Comparison of ENCODE assay signal across 8 cellular contexts in the genomic region with DNA sequence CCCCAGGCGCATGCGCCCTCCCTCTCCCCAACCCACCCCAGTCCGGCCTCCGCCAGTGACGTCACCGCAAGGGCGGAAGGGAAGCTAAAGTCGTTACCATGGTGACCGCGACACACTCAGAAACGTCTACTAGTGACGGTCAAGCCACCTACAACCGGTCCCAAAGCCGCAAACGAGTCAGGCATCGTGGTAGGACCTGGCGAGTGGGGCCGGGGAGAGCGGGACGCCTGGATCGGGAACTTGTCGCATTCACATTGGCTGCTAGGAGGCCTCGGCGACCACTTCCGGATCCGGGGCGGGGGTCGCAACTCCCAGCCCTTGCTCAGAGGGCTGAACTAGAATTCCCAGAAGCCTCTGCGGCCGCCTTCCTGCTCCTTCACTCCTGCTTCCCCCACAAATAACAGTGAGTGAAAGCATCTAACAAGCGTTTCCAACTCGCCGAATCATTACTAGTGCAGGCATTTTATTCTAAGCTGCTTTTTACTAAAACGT. TPM values are rescaled to one million over a fixed set of nuclear protein-coding genes. Genes with fewer than 3 reads are reported as not detected.
DNase-seq lines count a peak whose midpoint lies in the region; ATAC-seq, FAIRE-seq and TF ChIP-seq lines count a peak whose summit lies in the region.

A gene with protein sequence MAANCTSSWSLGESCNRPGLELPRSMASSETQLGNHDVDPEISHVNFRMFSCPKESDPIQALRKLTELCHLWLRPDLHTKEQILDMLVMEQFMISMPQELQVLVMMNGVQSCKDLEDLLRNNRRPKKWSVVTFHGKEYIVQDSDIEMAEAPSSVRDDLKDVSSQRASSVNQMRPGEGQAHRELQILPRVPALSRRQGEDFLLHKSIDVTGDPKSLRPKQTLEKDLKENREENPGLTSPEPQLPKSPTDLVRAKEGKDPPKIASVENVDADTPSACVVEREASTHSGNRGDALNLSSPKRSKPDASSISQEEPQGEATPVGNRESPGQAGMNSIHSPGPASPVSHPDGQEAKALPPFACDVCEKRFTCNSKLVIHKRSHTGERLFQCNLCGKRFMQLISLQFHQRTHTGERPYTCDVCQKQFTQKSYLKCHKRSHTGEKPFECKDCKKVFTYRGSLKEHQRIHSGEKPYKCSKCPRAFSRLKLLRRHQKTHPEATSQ (minus strand): TSS at position 256 of the 492 bp plus-strand sequence. CDS start 89,793 bp downstream, outside the sequence.

- WGBS in GM23248 (ENCODE audit: low coverage in 1 of 2, low lambda C conversion rate in 2 of 2, missing lambda C conversion rate in 2 of 2), 2 experiments, result 1 to 3% methylated on average over 33 to 34 of the region's 34 CpGs
- under 1% methylated on average over 27 of the region's 34 CpGs for WGBS in esophagus muscularis mucosa

- peak; percentile 86 to 88 for ATAC-seq in activated T-cell treated with anti-CD3 and anti-CD28 coated beads, Interleukin-2, amount 50 U/mL, for 72 hours (replicated peaks in 1 of 2)

- peaks cover 3% of the 10 kb centered on the region; the same call in 1 of the 2 replicates for H3K36me3 ChIP-seq in DOHH2 (ENCODE audit: control insufficient read depth, low read length)
- 0 out of 2 replicates have a peak, but pooled peaks cover 4% of the 10 kb centered on the region for H3K36me3 ChIP-seq in GM23248 (ENCODE audit: low read depth)
- no peaks in the 10 kb centered on the region for H3K36me3 ChIP-seq in Karpas-422 (ENCODE audit: insufficient read depth, low read length)
- H3K36me3 ChIP-seq in esophagus muscularis mucosa, result peaks cover 0 to 7% (median 0%) of the 10 kb centered on the region in 4 donors
- peaks cover 0 to 5% of the 10 kb centered on the region in 2 donors for H3K36me3 ChIP-seq in muscle layer of duodenum (ENCODE audit: control insufficient read depth in 1 of 2, insufficient read depth in 2 of 2, low read length in 2 of 2)

- H3K4me3 Mint-ChIP-seq in activated T-cell treated with anti-CD3 and anti-CD28 coated beads, Interleukin-2, amount 50 U/mL, for 72 hours, result peak within 1 kb of the TSS; percentile 90 to 93

- H3K4me3 ChIP-seq in DOHH2 (ENCODE audit: low read length), result peak within 1 kb of the TSS; percentile 93
- H3K4me3 ChIP-seq in GM23248, result peak within 1 kb of the TSS; percentile 96
- H3K4me3 ChIP-seq in Karpas-422 (ENCODE audit: low read length), result peak within 1 kb of the TSS; percentile 86
- H3K4me3 ChIP-seq in esophagus muscularis mucosa, result peak within 1 kb of the TSS; percentile 67 to 86 (median 75)
- H3K4me3 ChIP-seq in muscle layer of duodenum (ENCODE audit: low read depth in 1 of 2, low read length in 2 of 2), result peak within 1 kb of the TSS; percentile 64 to 77

- peak within 1 kb of the TSS; percentile 95 for H3K27ac Mint-ChIP-seq in activated T-cell treated with anti-CD3 and anti-CD28 coated beads, Interleukin-2, amount 50 U/mL, for 72 hours

- H4K20me1 ChIP-seq in DOHH2 (ENCODE audit: control insufficient read depth, insufficient read depth, low read depth, low read length), result no peaks in the 10 kb centered on the region
- no peaks in the 10 kb centered on the region for H4K20me1 ChIP-seq in GM23248 (ENCODE audit: insufficient read depth)
- no peaks in the 10 kb centered on the region for H4K20me1 ChIP-seq in Karpas-422 (ENCODE audit: insufficient read depth, low read depth, low read length)

- peaks cover 0 to 2% of the 10 kb centered on the region in 2 donors for H3K9me3 Mint-ChIP-seq in activated T-cell treated with anti-CD3 and anti-CD28 coated beads, Interleukin-2, amount 50 U/mL, for 72 hours

- H3K27ac ChIP-seq in DOHH2 (ENCODE audit: low read depth, low read length) (peak within 1 kb of the TSS; percentile 82), GM23248 (peak within 1 kb of the TSS; percentile 93), Karpas-422 (ENCODE audit: low read length) (peak within 1 kb of the TSS; percentile 82), esophagus muscularis mucosa (replicated peaks in 1 of 4) (peak within 1 kb of the TSS; percentile 93 to 96 (median 96)), muscle layer of duodenum (ENCODE audit: low read length) (peak within 1 kb of the TSS; percentile 92)

- TF ChIP-seq EP300 in esophagus muscularis mucosa (IDR thresholded peaks at IDR 0.05), result no peak

- no peaks in the 10 kb centered on the region for H3F3A ChIP-seq in DOHH2 (ENCODE audit: control insufficient read depth, insufficient read depth)
- no peaks in the 10 kb centered on the region for H3F3A ChIP-seq in GM23248 (ENCODE audit: insufficient read depth)

- H3K9ac ChIP-seq in GM23248, result peak within 1 kb of the TSS; percentile 87
- H3K9ac ChIP-seq in Karpas-422 (ENCODE audit: low read length), result peak within 1 kb of the TSS; percentile 86

- peak; percentile 5 for TF ChIP-seq POLR2A in esophagus muscularis mucosa (IDR thresholded peaks at IDR 0.05; ENCODE audit: low read depth)

- H3K4me2 ChIP-seq in DOHH2 (ENCODE audit: low read length), result peak within 1 kb of the TSS; percentile 93
- peak within 1 kb of the TSS; percentile 100 for H3K4me2 ChIP-seq in GM23248 (ENCODE audit: unreplicated experiment)
- H3K4me2 ChIP-seq in Karpas-422 (ENCODE audit: low read depth, low read length, poor library complexity, severe bottlenecking), result peak within 1 kb of the TSS; percentile 97

- H3K27me3 ChIP-seq in DOHH2 (ENCODE audit: control insufficient read depth, low read length), result no peaks in the 10 kb centered on the region
- no peaks in the 10 kb centered on the region for H3K27me3 ChIP-seq in GM23248 (replicated peaks; ENCODE audit: insufficient read depth)
- H3K27me3 ChIP-seq in Karpas-422 (ENCODE audit: low read length), result no peaks in the 10 kb centered on the region
- no peaks in the 10 kb centered on the region for H3K27me3 ChIP-seq in esophagus muscularis mucosa
- no peaks in the 10 kb centered on the region for H3K27me3 ChIP-seq in muscle layer of duodenum (ENCODE audit: low read depth, low read length)

- no peak for FAIRE-seq in RCC 7860 (lab: Jason Lieb, UNC)

- H3K36me3 Mint-ChIP-seq in activated T-cell treated with anti-CD3 and anti-CD28 coated beads, Interleukin-2, amount 50 U/mL, for 72 hours (ENCODE audit: insufficient read depth in 2 of 2), result peaks cover 6 to 9% of the 10 kb centered on the region in 2 donors

- H3K4me1 ChIP-seq in DOHH2 (ENCODE audit: control insufficient read depth, low read length), result peaks cover 17% of the 10 kb centered on the region
- peaks cover 13% of the 10 kb centered on the region for H3K4me1 ChIP-seq in GM23248 (ENCODE audit: insufficient read depth)
- H3K4me1 ChIP-seq in Karpas-422 (ENCODE audit: low read length), result peaks cover 30% of the 10 kb centered on the region
- H3K4me1 ChIP-seq in esophagus muscularis mucosa, result peaks cover 11 to 23% (median 17%) of the 10 kb centered on the region in 4 donors
- peaks cover 6 to 17% of the 10 kb centered on the region in 2 donors for H3K4me1 ChIP-seq in muscle layer of duodenum (ENCODE audit: control insufficient read depth in 1 of 2, insufficient read depth in 2 of 2, low read length in 2 of 2)

- peaks cover 37% of the 10 kb centered on the region for H3K4me1 Mint-ChIP-seq in activated T-cell treated with anti-CD3 and anti-CD28 coated beads, Interleukin-2, amount 50 U/mL, for 72 hours (ENCODE audit: low read depth)

- H2AFZ ChIP-seq in GM23248 (peak within 1 kb of the TSS; percentile 94), Karpas-422 (ENCODE audit: low read length) (peak within 1 kb of the TSS; percentile 93)

- peaks cover 6% of the 10 kb centered on the region for H3K79me2 ChIP-seq in DOHH2 (ENCODE audit: control insufficient read depth, low read length)
- peaks cover 23% of the 10 kb centered on the region for H3K79me2 ChIP-seq in GM23248 (ENCODE audit: insufficient read depth)
- peaks cover 11% of the 10 kb centered on the region for H3K79me2 ChIP-seq in Karpas-422 (ENCODE audit: low read length)

- in situ Hi-C loops in GM23248 (cut with MboI), result no loop called here

- no peaks in the 10 kb centered on the region for H3K27me3 Mint-ChIP-seq in activated T-cell treated with anti-CD3 and anti-CD28 coated beads, Interleukin-2, amount 50 U/mL, for 72 hours (ENCODE audit: low read depth)

- no peaks in the 10 kb centered on the region for H3K9me2 ChIP-seq in DOHH2 (replicated peaks; ENCODE audit: control insufficient read depth, low read length)
- H3K9me2 ChIP-seq in GM23248 (ENCODE audit: insufficient read depth), result no peaks in the 10 kb centered on the region
- H3K9me2 ChIP-seq in Karpas-422 (replicated peaks; ENCODE audit: insufficient read depth, low read length), result no peaks in the 10 kb centered on the region

- intact Hi-C loops in esophagus muscularis mucosa (cut with DNase I), result loop anchor here (10.0 kb wide), 1 partner anchor 170 kb away; a partner anchor contains a TSS

- H3K9me3 ChIP-seq in DOHH2 (ENCODE audit: control insufficient read depth, insufficient read depth, low read length) (no peaks in the 10 kb centered on the region), GM23248 (ENCODE audit: low read depth) (no peaks in the 10 kb centered on the region), Karpas-422 (ENCODE audit: low read length) (no peaks in the 10 kb centered on the region), esophagus muscularis mucosa (no peaks in the 10 kb centered on the region), muscle layer of duodenum (ENCODE audit: control insufficient read depth in 1 of 2, low read length in 2 of 2) (no peaks in the 10 kb centered on the region)

- DNase-seq in GM23248 (peak; percentile 98), Karpas-422 (peak; percentile 99), RCC 7860 (ENCODE audit: low spot score) (peak; percentile 78), esophagus muscularis mucosa (ENCODE audit: extremely low spot score) (peak; percentile 99)
- peak; percentile 95 to 96 for DNase-seq in activated T-cell treated with anti-CD3 and anti-CD28 coated beads, Interleukin-2, amount 50 U/mL, for 72 hours
- peak; percentile 97 for DNase-seq in stimulated activated CD8-positive, alpha-beta memory T cell treated with anti-CD3 and anti-CD28 coated beads, Interleukin-7, amount 100 ng/mL, for 24 hours (ENCODE audit: low read depth)

- TF ChIP-seq CTCF in DOHH2 (IDR thresholded peaks at IDR 0.05; ENCODE audit: low read depth, low read length, poor library complexity, severe bottlenecking) (no peak), esophagus muscularis mucosa (IDR thresholded peaks at IDR 0.05) (no peak)

RNA-seq across cellular contexts. Expression of the gene that starts here (rescaled TPM):
- 3.5 and 4.2 TPM in 2 replicates for total RNA-seq in GM23248 (2014; rRNA removed; shearing (Covaris generic))
- 4.3 and 4.4 TPM in 2 replicates for polyA plus RNA-seq in GM23248 (2016; fragmentation: Nextera tagmentation; extraction: Ambion mirVana)
- total RNA-seq in Karpas-422 (2014; rRNA removed; shearing (Covaris generic); ENCODE audit: low replicate concordance), result 14.4 and 16.2 TPM in 2 replicates
- total RNA-seq in activated T-cell treated with anti-CD3 and anti-CD28 coated beads, Interleukin-2, amount 50 U/mL, for 72 hours, result 1 to 10 TPM; 8.3 to 8.4 TPM
- total RNA-seq in esophagus muscularis mucosa, result 1 to 10 TPM; 3.7 to 9.9 (median 6.7) TPM

Comparison
In these comparisons a context has a peak if more than half of its experiments do, and no peak if none do; other contexts are left out.
1. Peak in every context shown above with its lines: DNase-seq, ATAC-seq, H3K4me3 ChIP-seq and H3K27ac ChIP-seq.